In genomic region chr1:3386603-3387002, GRCh38 we compare ENCODE assay signal across 32 cellular contexts.
"Had no signal": no experiment of that assay in that cellular context is flagged by ENCODE, and none has a peak within 500 bp of the region (broad histone marks: within the 10 kb centered on the region; RNA-seq: fewer than 3 reads in every experiment).

No MANE protein-coding gene starts in this region.

- H3K36me3 ChIP-seq: adrenal gland, brain microvascular endothelial cell, breast epithelium had no signal

- H3K4me1 ChIP-seq: adrenal gland, body of pancreas, breast epithelium had no signal

- ATAC-seq: activated naive CD4-positive, alpha-beta T cell treated with anti-CD3 and anti-CD28 coated beads, Interleukin-2, amount 50 U/mL, for 72 hours; activated naive CD8-positive, alpha-beta T cell treated with anti-CD3 and anti-CD28 coated beads, Interleukin-2, amount 50 U/mL, for 24 hours; activated T-cell treated with anti-CD3 and anti-CD28 coated beads, Interleukin-2, amount 50 U/mL, for 4 hours; activated T-cell treated with anti-CD3 and anti-CD28 coated beads, Interleukin-2, amount 50 U/mL, for 72 hours; activated T-helper 17 cell treated with anti-CD3 and anti-CD28 coated beads, Interleukin-2, amount 50 U/mL, for 72 hours; body of pancreas had no signal

- H3K4me3 ChIP-seq: adrenal gland, ascending aorta, body of pancreas, breast epithelium, cardiac muscle cell had no signal

- DNase-seq: activated effector memory CD4-positive, alpha-beta T cell treated with anti-CD3 and anti-CD28 coated beads, Interleukin-2, amount 50 U/mL, for 16 hours; activated effector memory CD4-positive, alpha-beta T cell treated with Interleukin-2 at 50 U/mL for 16 hours; activated gamma-delta T cell; activated gamma-delta T cell treated with Interleukin-2 at 50 U/mL for 16 hours; activated naive CD4-positive, alpha-beta T cell; activated naive CD4-positive, alpha-beta T cell treated with anti-CD3 and anti-CD28 coated beads for 36 hours; activated naive CD4-positive, alpha-beta T cell treated with anti-CD3 and anti-CD28 coated beads, Interleukin-2, amount 10 ng/mL, durations not matched to agents 7 days and 5 days; activated naive CD4-positive, alpha-beta T cell treated with anti-CD3 and anti-CD28 coated beads, Interleukin-2, amount 50 U/mL, for 16 hours; activated naive CD4-positive, alpha-beta T cell treated with Interleukin-2 at 50 U/mL for 16 hours; activated naive CD8-positive, alpha-beta T cell treated with anti-CD3 and anti-CD28 coated beads for 36 hours; activated naive CD8-positive, alpha-beta T cell treated with anti-CD3 and anti-CD28 coated beads, Interleukin-2, amount 10 ng/mL, durations not matched to agents 7 days and 5 days; activated naive CD8-positive, alpha-beta T cell treated with anti-CD3 and anti-CD28 coated beads, Interleukin-2, amount 50 U/mL, for 24 hours; activated T-cell treated with anti-CD3 and anti-CD28 coated beads, Interleukin-2, amount 50 U/mL, for 1 hour; activated T-cell treated with anti-CD3 and anti-CD28 coated beads, Interleukin-2, amount 50 U/mL, for 24 hours; activated T-cell treated with anti-CD3 and anti-CD28 coated beads, Interleukin-2, amount 50 U/mL, for 4 hours; activated T-cell treated with anti-CD3 and anti-CD28 coated beads, Interleukin-2, amount 50 U/mL, for 48 hours; activated T-cell treated with anti-CD3 and anti-CD28 coated beads, Interleukin-2, amount 50 U/mL, for 72 hours; adrenal gland; amniotic stem cell; amygdala; anterior cingulate cortex; aorta; body of pancreas; brain microvascular endothelial cell; caudate nucleus; central memory CD4-positive, alpha-beta T cell; cerebellar nuclear complex had no signal

- H3K27me3 ChIP-seq: ascending aorta, body of pancreas had no signal

- H3K27ac ChIP-seq: adrenal gland, body of pancreas, brain microvascular endothelial cell, breast epithelium, cardiac muscle cell had no signal

- H3K9me3 ChIP-seq: adrenal gland, ascending aorta, body of pancreas, breast epithelium had no signal
